ENCODE assay signal across 16 cellular contexts in the genomic region with DNA sequence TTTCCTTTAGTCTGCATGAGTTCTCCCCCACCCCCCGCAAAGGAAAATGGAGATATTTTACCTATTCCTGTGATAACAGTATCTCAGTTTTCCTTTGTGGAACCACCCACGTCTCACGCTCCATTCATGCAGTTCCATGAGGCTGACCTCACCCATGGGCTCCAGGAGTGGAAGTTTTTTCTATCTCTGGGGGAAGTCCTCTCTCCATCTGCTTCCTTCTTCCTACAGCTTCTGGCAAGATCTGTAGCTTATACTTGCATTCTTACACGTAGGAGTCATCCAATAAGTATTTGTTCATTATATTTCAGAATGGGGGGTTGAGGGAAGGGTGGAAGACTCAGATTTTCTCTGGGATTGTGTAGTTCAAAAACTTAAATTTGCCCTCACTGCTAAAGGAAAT. TPM values are rescaled to one million over a fixed set of nuclear protein-coding genes. Genes with fewer than 3 reads are reported as not detected.
A peak's percentile ranks its signal among the peaks of the same experiment; 100 is the strongest.
DNase-seq lines count a peak whose midpoint lies in the region; ATAC-seq and TF ChIP-seq lines count a peak whose summit lies in the region.
"Had no signal": no experiment of that assay in that cellular context is flagged by ENCODE, and none has a peak within 500 bp of the region (broad histone marks: within the 10 kb centered on the region; RNA-seq: fewer than 3 reads in every experiment).

No MANE protein-coding gene starts in this region.

- 89% methylated on average over 1 of the region's 4 CpGs for WGBS in mesenchymal stem cell

- H4K91ac ChIP-seq in mesenchymal stem cell (ENCODE audit: low read length), result no peak overlapping the region

- peaks cover 0 to under 1% of the 10 kb centered on the region in 2 donors for H3K4me1 Mint-ChIP-seq in natural killer cell

- no peak for TF ChIP-seq CTCF in natural killer cell (IDR thresholded peaks at IDR 0.05)

- no peaks in the 10 kb centered on the region for H3K9me3 Mint-ChIP-seq in natural killer cell
- H3K9me3 Mint-ChIP-seq: activated B cell treated with CpG ODN at 0.5 μM for 24 hours; stimulated activated naive CD8-positive, alpha-beta T cell treated with anti-CD3 and anti-CD28 coated beads, Interleukin-15, Interleukin-2, amounts not matched to agents 100 ng/mL and 50 ng/mL, for 24 hours had no signal

- H3K27me3 Mint-ChIP-seq in natural killer cell (ENCODE audit: low read depth in 2 of 2), result peaks cover 33 to 56% of the 10 kb centered on the region in 2 donors

- no peak for ATAC-seq in GM18502 (IDR thresholded peaks at IDR 0.05; ENCODE audit: poor library complexity, unreplicated experiment)
- no peak for ATAC-seq in natural killer cell

- no peaks in the 10 kb centered on the region for H3K4me1 ChIP-seq in mesenchymal stem cell (ENCODE audit: control insufficient read depth, insufficient read depth, low read depth, low read length)

- no peak overlapping the region for H2AFZ ChIP-seq in mesenchymal stem cell (ENCODE audit: low read depth, low read length)

- H3K36me3 ChIP-seq in mesenchymal stem cell (ENCODE audit: control insufficient read depth in 1 of 2, insufficient read depth in 2 of 2, low read depth in 1 of 2, low read length in 2 of 2), result no peaks in the 10 kb centered on the region

- H3K4ac ChIP-seq in mesenchymal stem cell (ENCODE audit: low read depth in 1 of 2, low read length in 2 of 2), result no peak overlapping the region

- H3K4me3 ChIP-seq in mesenchymal stem cell (ENCODE audit: insufficient read depth in 1 of 2, low read depth in 1 of 2, low read length in 2 of 2), result no peak overlapping the region

- H2BK15ac ChIP-seq in mesenchymal stem cell (ENCODE audit: low read depth, poor library complexity, severe bottlenecking), result no peak overlapping the region

- H3K4me2 ChIP-seq in mesenchymal stem cell (ENCODE audit: low read length, poor library complexity, severe bottlenecking), result no peak overlapping the region

- H3K18ac ChIP-seq in mesenchymal stem cell (ENCODE audit: low read depth in 1 of 2, low read length in 2 of 2), result no peak overlapping the region

- no peaks in the 10 kb centered on the region for H3K79me1 ChIP-seq in mesenchymal stem cell (replicated peaks; ENCODE audit: low read length, poor library complexity, severe bottlenecking)

- no peak overlapping the region for H2BK12ac ChIP-seq in mesenchymal stem cell (ENCODE audit: low read length in 2 of 2)

- no peaks in the 10 kb centered on the region for H3K9me3 ChIP-seq in mesenchymal stem cell (ENCODE audit: control insufficient read depth, low read length)

- H3K14ac ChIP-seq in mesenchymal stem cell (ENCODE audit: low read length in 2 of 2), result no peak overlapping the region

- no peak overlapping the region for H3K9ac ChIP-seq in mesenchymal stem cell (ENCODE audit: low read length)

- H4K8ac ChIP-seq in mesenchymal stem cell (ENCODE audit: low read length), result no peak overlapping the region

- no peak overlapping the region for H2AK5ac ChIP-seq in mesenchymal stem cell (ENCODE audit: low read length, severe bottlenecking)

- H3K27ac Mint-ChIP-seq in natural killer cell, result no peak overlapping the region
- H3K27ac Mint-ChIP-seq: activated B cell treated with CpG ODN at 0.5 μM for 24 hours; stimulated activated naive CD8-positive, alpha-beta T cell treated with anti-CD3 and anti-CD28 coated beads, Interleukin-15, Interleukin-2, amounts not matched to agents 100 ng/mL and 50 ng/mL, for 24 hours had no signal

- H3K27ac ChIP-seq in mesenchymal stem cell (ENCODE audit: low read length, poor library complexity, severe bottlenecking), result no peak overlapping the region

- no peak overlapping the region for H2BK120ac ChIP-seq in mesenchymal stem cell (ENCODE audit: low read depth, low read length)

- no peaks in the 10 kb centered on the region for H3K36me3 Mint-ChIP-seq in natural killer cell

- DNase-seq in CD1c-positive myeloid dendritic cell (ENCODE audit: extremely low spot score), result peak; percentile 26
- peak; percentile 34 for DNase-seq in LHCN-M2 (ENCODE audit: low read depth)
- DNase-seq in dermis blood vessel endothelial cell, result peak; percentile 98
- DNase-seq in mesenchymal stem cell, result peak; percentile 61
- no peak for DNase-seq in stimulated activated CD4-positive, alpha-beta T cell treated with anti-CD3 and anti-CD28 coated beads, Interleukin-1b, Interleukin-23, amount 100 ng/mL, for 48 hours
- no peak for DNase-seq in natural killer cell
- no peak for DNase-seq in activated CD8-positive, alpha-beta memory T cell treated with anti-CD3 and anti-CD28 coated beads for 24 hours
- DNase-seq: activated B cell treated with CpG ODN at 0.5 μM for 24 hours; central memory CD4-positive, alpha-beta T cell; foreskin melanocyte; MM.1S; NCI-H524 treated with DMSO at 0.1 percent for 48 hours; SHP77; stimulated activated CD4-positive, alpha-beta T cell treated with anti-CD3 and anti-CD28 coated beads, Interleukin-4, amount 100 ng/mL, for 4 hours had no signal

- intact Hi-C loops in natural killer cell (cut with micrococcal nuclease), result no loop called here

- H3K23ac ChIP-seq in mesenchymal stem cell (ENCODE audit: low read length in 2 of 2), result no peak overlapping the region

- H3K27me3 ChIP-seq in mesenchymal stem cell (ENCODE audit: control insufficient read depth in 1 of 2, insufficient read depth in 1 of 2, low read length in 2 of 2), result peaks cover 14 to 15% of the 10 kb centered on the region in 2 experiments

- no peak overlapping the region for H2BK5ac ChIP-seq in mesenchymal stem cell (ENCODE audit: low read depth, low read length, poor library complexity, severe bottlenecking)

- no peak overlapping the region for H3K4me3 Mint-ChIP-seq in natural killer cell
- H3K4me3 Mint-ChIP-seq: activated B cell treated with CpG ODN at 0.5 μM for 24 hours; stimulated activated naive CD8-positive, alpha-beta T cell treated with anti-CD3 and anti-CD28 coated beads, Interleukin-15, Interleukin-2, amounts not matched to agents 100 ng/mL and 50 ng/mL, for 24 hours had no signal

RNA-seq across cellular contexts. Expression of gene GLCE, which starts 5.8 kb away (rescaled TPM):
- 30.0 and 30.7 TPM in 2 replicates for total RNA-seq in LHCN-M2 (2014; rRNA removed)
- 6.8 TPM for polyA plus RNA-seq in LHCN-M2 (2012)
- 65.7 and 79.2 TPM in 2 replicates for total RNA-seq in dermis blood vessel endothelial cell
- polyA plus RNA-seq in mesenchymal stem cell (2013, experiment 1 of 2), result 15.5 TPM
- 15.7 TPM for polyA plus RNA-seq in mesenchymal stem cell (2013, experiment 2 of 2)
- total RNA-seq in natural killer cell, result 1 to 10 TPM; 2.0 to 4.5 (median 3.4) TPM

Comparison
In these comparisons a context has a peak if more than half of its experiments do, and no peak if none do; other contexts are left out.
1. DNase-seq: peak in CD1c-positive myeloid dendritic cell (single experiment), LHCN-M2 (single experiment), dermis blood vessel endothelial cell (single experiment) and mesenchymal stem cell (single experiment); none in stimulated activated CD4-positive, alpha-beta T cell treated with anti-CD3 and anti-CD28 coated beads, Interleukin-1b, Interleukin-23, amount 100 ng/mL, for 48 hours (single experiment), natural killer cell (single experiment) and activated CD8-positive, alpha-beta memory T cell treated with anti-CD3 and anti-CD28 coated beads for 24 hours (single experiment).